In genomic region chr5:36073595-36074216, GRCh38 we compare ENCODE assay signal across 8 cellular contexts. TPM values are rescaled to one million over a fixed set of nuclear protein-coding genes. Genes with fewer than 3 reads are reported as not detected.
DNase-seq lines count a peak whose midpoint lies in the region; ATAC-seq and TF ChIP-seq lines count a peak whose summit lies in the region.

No MANE protein-coding gene starts in this region.

- no TSS peak for BruUV-seq in Panc1 (replicated peaks; lab: Mats Ljungman, UMichigan)

- no peaks in the 10 kb centered on the region for H3K36me3 Mint-ChIP-seq in activated T-helper 2 cell treated with anti-CD3 and anti-CD28 coated beads, Interferon-gamma antibody, Interleukin-2, Interleukin-4, amounts not matched to agents 10 μg/mL and 5 μg/mL and 100 μg/mL, durations not matched to agents 14 hours and 24 hours and 36 hours (ENCODE audit: low read depth)
- H3K36me3 Mint-ChIP-seq in stimulated activated memory B cell treated with anti-CD40 and anti-IgM and Interleukin-4, amounts not matched to agents 10 μg/mL and 1 μg/mL and 100 μg/mL, for 72 hours, result no peaks in the 10 kb centered on the region

- peak; percentile 64 to 78 for TF ChIP-seq RAD21 in liver (IDR thresholded peaks at IDR 0.05)

- POLR2A ChIA-PET in Panc1 (lab: Charles Lee), result no interaction called here

- H3K4me1 Mint-ChIP-seq in activated T-helper 2 cell treated with anti-CD3 and anti-CD28 coated beads, Interferon-gamma antibody, Interleukin-2, Interleukin-4, amounts not matched to agents 10 μg/mL and 5 μg/mL and 100 μg/mL, durations not matched to agents 14 hours and 24 hours and 36 hours (ENCODE audit: low read depth), result peaks cover 6% of the 10 kb centered on the region
- H3K4me1 Mint-ChIP-seq in stimulated activated memory B cell treated with anti-CD40 and anti-IgM and Interleukin-4, amounts not matched to agents 10 μg/mL and 1 μg/mL and 100 μg/mL, for 72 hours, result peaks cover 8% of the 10 kb centered on the region

- no peak overlapping the region for H3K4me3 Mint-ChIP-seq in activated T-helper 2 cell treated with anti-CD3 and anti-CD28 coated beads, Interferon-gamma antibody, Interleukin-2, Interleukin-4, amounts not matched to agents 10 μg/mL and 5 μg/mL and 100 μg/mL, durations not matched to agents 14 hours and 24 hours and 36 hours (ENCODE audit: low read depth)
- no peak overlapping the region for H3K4me3 Mint-ChIP-seq in stimulated activated memory B cell treated with anti-CD40 and anti-IgM and Interleukin-4, amounts not matched to agents 10 μg/mL and 1 μg/mL and 100 μg/mL, for 72 hours

- H3K27me3 Mint-ChIP-seq in activated T-helper 2 cell treated with anti-CD3 and anti-CD28 coated beads, Interferon-gamma antibody, Interleukin-2, Interleukin-4, amounts not matched to agents 10 μg/mL and 5 μg/mL and 100 μg/mL, durations not matched to agents 14 hours and 24 hours and 36 hours (ENCODE audit: low read depth), result peaks cover 22% of the 10 kb centered on the region
- H3K27me3 Mint-ChIP-seq in stimulated activated memory B cell treated with anti-CD40 and anti-IgM and Interleukin-4, amounts not matched to agents 10 μg/mL and 1 μg/mL and 100 μg/mL, for 72 hours, result peaks cover 38% of the 10 kb centered on the region

- H3K9ac ChIP-seq in liver (ENCODE audit: low read depth in 1 of 2, low read length in 2 of 2), result peak overlapping the region in 1 of 2 donors; percentile 13

- no peak overlapping the region for H3K4me3 ChIP-seq in Panc1 (ENCODE audit: low read depth in 2 of 2, low read length in 2 of 2)
- H3K4me3 ChIP-seq in liver (ENCODE audit: low read depth in 1 of 3, low read length in 3 of 3), result no peak overlapping the region

- intact Hi-C loops in Panc1 (cut with micrococcal nuclease; ENCODE audit: unreplicated experiment), result no loop called here
- intact Hi-C loops in activated T-helper 2 cell treated with anti-CD3 and anti-CD28 coated beads, Interferon-gamma antibody, Interleukin-2, Interleukin-4, amounts not matched to agents 10 μg/mL and 5 μg/mL and 100 μg/mL, durations not matched to agents 14 hours and 24 hours and 36 hours (cut with micrococcal nuclease), result loop anchor here (10.0 kb wide), 3 partner anchors 81 to 621 kb away; partner anchors contain the start of genes LMBRD2, NADK2 and SKP2

- ATAC-seq in GM21367 (IDR thresholded peaks at IDR 0.05; ENCODE audit: unreplicated experiment) (peak; percentile 74), HG03469 (IDR thresholded peaks at IDR 0.05; ENCODE audit: unreplicated experiment) (peak; percentile 74), Panc1 (peak; percentile 62)
- ATAC-seq in stimulated activated memory B cell treated with anti-CD40 and anti-IgM and Interleukin-4, amounts not matched to agents 10 μg/mL and 1 μg/mL and 100 μg/mL, for 72 hours, result no peak

- in situ Hi-C loops in Panc1 (cut with HindIII; ENCODE audit: low pct_unique_long_range_greater_than_20kb, low sequenced_read_pairs), result no loop called here

- WGBS in liver, result 68% methylated on average over 3 of the region's 3 CpGs

- H3K4me1 ChIP-seq in Panc1 (ENCODE audit: control insufficient read depth, insufficient read depth, low read length) (no peaks in the 10 kb centered on the region), liver (ENCODE audit: control insufficient read depth in 4 of 4, insufficient read depth in 4 of 4, low read length in 3 of 4) (peaks cover 0 to 5% (median 4%) of the 10 kb centered on the region in 4 donors)

- TF ChIP-seq CTCF in GM12873 (IDR thresholded peaks at IDR 0.05; ENCODE audit: insufficient read depth, low read depth, low read length, missing control alignments) (peak; percentile 61), Panc1 (IDR thresholded peaks at IDR 0.05) (peak; percentile 46), liver (IDR thresholded peaks at IDR 0.05; ENCODE audit: low read depth, low read length, missing input control) (peak; percentile 19)

- H3K9me3 Mint-ChIP-seq in activated T-helper 2 cell treated with anti-CD3 and anti-CD28 coated beads, Interferon-gamma antibody, Interleukin-2, Interleukin-4, amounts not matched to agents 10 μg/mL and 5 μg/mL and 100 μg/mL, durations not matched to agents 14 hours and 24 hours and 36 hours, result no peaks in the 10 kb centered on the region
- H3K9me3 Mint-ChIP-seq in stimulated activated memory B cell treated with anti-CD40 and anti-IgM and Interleukin-4, amounts not matched to agents 10 μg/mL and 1 μg/mL and 100 μg/mL, for 72 hours, result no peaks in the 10 kb centered on the region

- CTCF ChIA-PET in Panc1 (lab: Charles Lee), result no interaction called here

- H3K27ac Mint-ChIP-seq in activated T-helper 2 cell treated with anti-CD3 and anti-CD28 coated beads, Interferon-gamma antibody, Interleukin-2, Interleukin-4, amounts not matched to agents 10 μg/mL and 5 μg/mL and 100 μg/mL, durations not matched to agents 14 hours and 24 hours and 36 hours, result no peak overlapping the region
- no peak overlapping the region for H3K27ac Mint-ChIP-seq in stimulated activated memory B cell treated with anti-CD40 and anti-IgM and Interleukin-4, amounts not matched to agents 10 μg/mL and 1 μg/mL and 100 μg/mL, for 72 hours

- H3K9me3 ChIP-seq in Panc1 (ENCODE audit: control insufficient read depth, insufficient read depth, low read depth, low read length) (no peaks in the 10 kb centered on the region), liver (ENCODE audit: control insufficient read depth in 4 of 4, low read length in 3 of 4) (no peaks in the 10 kb centered on the region)

- H3K27ac ChIP-seq in Panc1 (ENCODE audit: low read length), result no peak overlapping the region
- H3K27ac ChIP-seq in liver (ENCODE audit: low read depth in 1 of 2, low read length in 2 of 2), result no peak overlapping the region

- H3K27me3 ChIP-seq in Panc1 (ENCODE audit: control insufficient read depth, insufficient read depth, low read length) (peaks cover 8% of the 10 kb centered on the region), liver (ENCODE audit: control insufficient read depth in 4 of 4, insufficient read depth in 4 of 4, low read length in 3 of 4) (no peaks in the 10 kb centered on the region)

- H3K36me3 ChIP-seq in Panc1 (ENCODE audit: control insufficient read depth, insufficient read depth, low read length), result no peaks in the 10 kb centered on the region
- H3K36me3 ChIP-seq in liver (ENCODE audit: control insufficient read depth in 4 of 4, insufficient read depth in 3 of 4, low read depth in 1 of 4, low read length in 3 of 4), result no peaks in the 10 kb centered on the region

- DNase-seq in Panc1 (ENCODE audit: low read depth, low spot score) (no peak), ureter (ENCODE audit: low spot score) (no peak)
- DNase-seq in activated T-helper 2 cell treated with anti-CD3 and anti-CD28 coated beads, Interferon-gamma antibody, Interleukin-2, Interleukin-4, amounts not matched to agents 10 μg/mL and 5 μg/mL and 100 μg/mL, durations not matched to agents 14 hours and 24 hours and 36 hours (ENCODE audit: low spot score), result no peak

TF ChIP-seq in liver, 16 proteins besides CTCF, POLR2A, EP300 and RAD21 (continues in another document):
- TF ChIP-seq RXRA (IDR thresholded peaks at IDR 0.05) (no peak), EGR1 (IDR thresholded peaks at IDR 0.05; ENCODE audit: low read depth in 2 of 2) (no peak), FOXA2 (IDR thresholded peaks at IDR 0.05) (no peak), NR2F2 (IDR thresholded peaks at IDR 0.05) (no peak), ATF3 (IDR thresholded peaks at IDR 0.05) (no peak), YY1 (IDR thresholded peaks at IDR 0.05) (no peak), TAF1 (conservative IDR thresholded peaks at IDR 0.05) (no peak), SP1 (IDR thresholded peaks at IDR 0.05) (no peak), FOXA1 (IDR thresholded peaks at IDR 0.05) (no peak), JUND (IDR thresholded peaks at IDR 0.05) (no peak), MAX (IDR thresholded peaks at IDR 0.05) (no peak), HNF4G (IDR thresholded peaks at IDR 0.05) (no peak), ZBTB33 (IDR thresholded peaks at IDR 0.05) (no peak), HNF4A (conservative IDR thresholded peaks at IDR 0.05) (no peak)

RNA-seq across cellular contexts. Expression of gene UGT3A2, which starts 7.0 kb away (rescaled TPM):
- total RNA-seq in Panc1 (2021; ENCODE audit: unreplicated experiment) (0.10 TPM), liver (under 1 TPM; 0.14 to 0.17 TPM), ureter (0.44 TPM)
- not detected for polyA plus RNA-seq in Panc1 (2012; ENCODE audit: insufficient read length)
- under 1 TPM; 0.18 to 0.65 TPM for polyA plus RNA-seq in liver
- not detected in 2 replicates for total RNA-seq in activated T-helper 2 cell treated with anti-CD3 and anti-CD28 coated beads, Interferon-gamma antibody, Interleukin-2, Interleukin-4, amounts not matched to agents 10 μg/mL and 5 μg/mL and 100 μg/mL, durations not matched to agents 14 hours and 24 hours and 36 hours
